9 cellular contexts compared by ENCODE assay signal in genomic region chr17:39623356-39623950, GRCh38. TPM values are rescaled to one million over a fixed set of nuclear protein-coding genes. Genes with fewer than 3 reads are reported as not detected.
A peak's percentile ranks its signal among the peaks of the same experiment; 100 is the strongest.
DNase-seq lines count a peak whose midpoint lies in the region; ATAC-seq, FAIRE-seq and TF ChIP-seq lines count a peak whose summit lies in the region.
"Had no signal": no experiment of that assay in that cellular context is flagged by ENCODE, and none has a peak within 500 bp of the region (broad histone marks: within the 10 kb centered on the region; RNA-seq: fewer than 3 reads in every experiment).

No MANE protein-coding gene starts in this region.

- H3K9me3 ChIP-seq in Karpas-422 (ENCODE audit: low read length) = no peaks in the 10 kb centered on the region
- H3K9me3 ChIP-seq in RWPE2 (ENCODE audit: severe bottlenecking) = no peaks in the 10 kb centered on the region
- H3K9me3 ChIP-seq in neutrophil = no peaks in the 10 kb centered on the region

- H3K4me1 ChIP-seq in Karpas-422 (ENCODE audit: low read length) = peaks cover 42% of the 10 kb centered on the region
- peaks cover 5% of the 10 kb centered on the region for H3K4me1 ChIP-seq in RWPE2 (ENCODE audit: insufficient read depth, poor library complexity, severe bottlenecking)
- peaks cover 14 to 33% of the 10 kb centered on the region in 2 experiments for H3K4me1 ChIP-seq in neutrophil (ENCODE audit: control insufficient read depth in 1 of 2, insufficient read depth in 1 of 2, low read depth in 1 of 2, low read length in 1 of 2)

- DNase-seq in Karpas-422 (peak; percentile 96), RWPE2 (ENCODE audit: low spot score) (no peak), fibroblast of the conjunctiva (ENCODE audit: low read depth) (peak; percentile 35), substantia nigra (lab: John Stamatoyannopoulos, UW) (peak; percentile 29 to 91 (median 78))

- ATAC-seq in RWPE2 (ENCODE audit: low read depth) (peak; percentile 63), HG02588 (IDR thresholded peaks at IDR 0.05; ENCODE audit: unreplicated experiment) (no peak)
- peak; percentile 38 for ATAC-seq in activated T-helper 17 cell treated with anti-CD3 and anti-CD28 coated beads, Interleukin-2, amount 50 U/mL, for 72 hours (replicated peaks)

- H3K27ac ChIP-seq in Karpas-422 (ENCODE audit: low read length) (no peak overlapping the region), RWPE2 (ENCODE audit: poor library complexity, severe bottlenecking) (no peak overlapping the region), neutrophil (no peak overlapping the region), substantia nigra (ENCODE audit: low read depth, low read length, poor library complexity, severe bottlenecking) (no peak overlapping the region)

- H3K4me3 ChIP-seq in Karpas-422 (ENCODE audit: low read length) = 0 out of 2 replicates have a peak overlapping the region, but pooled peaks have one; percentile 50
- H3K4me3 ChIP-seq in RWPE2 (ENCODE audit: severe bottlenecking) = no peak overlapping the region
- no peak overlapping the region for H3K4me3 ChIP-seq in neutrophil (ENCODE audit: low read depth in 1 of 2, low read length in 1 of 2)

- H3K36me3 ChIP-seq in Karpas-422 (ENCODE audit: insufficient read depth, low read length) = no peaks in the 10 kb centered on the region
- H3K36me3 ChIP-seq in RWPE2 (ENCODE audit: low read depth) = no peaks in the 10 kb centered on the region
- H3K36me3 ChIP-seq in neutrophil = no peaks in the 10 kb centered on the region

- H3K4me1 Mint-ChIP-seq in activated T-helper 17 cell treated with anti-CD3 and anti-CD28 coated beads, Interleukin-2, amount 50 U/mL, for 72 hours = peaks cover 15% of the 10 kb centered on the region

- H3K27ac Mint-ChIP-seq in activated T-helper 17 cell treated with anti-CD3 and anti-CD28 coated beads, Interleukin-2, amount 50 U/mL, for 72 hours = no peak overlapping the region

- peak overlapping the region; percentile 61; the same call in 1 of the 2 replicates for H2AFZ ChIP-seq in Karpas-422 (ENCODE audit: low read length)

- peak overlapping the region; percentile 48 for H3K9ac ChIP-seq in Karpas-422 (ENCODE audit: low read length)

- peaks cover 16% of the 10 kb centered on the region for H3K27me3 Mint-ChIP-seq in activated T-helper 17 cell treated with anti-CD3 and anti-CD28 coated beads, Interleukin-2, amount 50 U/mL, for 72 hours

- no peaks in the 10 kb centered on the region for H3K79me2 ChIP-seq in Karpas-422 (ENCODE audit: low read length)

- H3K27me3 ChIP-seq in Karpas-422 (ENCODE audit: low read length) (0 out of 2 replicates have a peak, but pooled peaks cover 4% of the 10 kb centered on the region), RWPE2 (ENCODE audit: insufficient read depth, poor library complexity, severe bottlenecking) (peaks cover 10% of the 10 kb centered on the region), neutrophil (peaks cover 87% of the 10 kb centered on the region)

- H3K4me3 Mint-ChIP-seq in activated T-helper 17 cell treated with anti-CD3 and anti-CD28 coated beads, Interleukin-2, amount 50 U/mL, for 72 hours = peak overlapping the region; percentile 82

- no peaks in the 10 kb centered on the region for H3K9me3 Mint-ChIP-seq in activated T-helper 17 cell treated with anti-CD3 and anti-CD28 coated beads, Interleukin-2, amount 50 U/mL, for 72 hours

- no peaks in the 10 kb centered on the region for H4K20me1 ChIP-seq in Karpas-422 (ENCODE audit: insufficient read depth, low read depth, low read length)

- H3K9me2 ChIP-seq in Karpas-422 (replicated peaks; ENCODE audit: insufficient read depth, low read length) = no peaks in the 10 kb centered on the region

- H3K4me2 ChIP-seq in Karpas-422 (ENCODE audit: low read depth, low read length, poor library complexity, severe bottlenecking) = peak overlapping the region; percentile 66

- peak; percentile 91 for TF ChIP-seq CTCF in RWPE2 (IDR thresholded peaks at IDR 0.05; ENCODE audit: poor library complexity, severe bottlenecking)
- peak; percentile 96 for TF ChIP-seq CTCF in neutrophil (IDR thresholded peaks at IDR 0.05)

- no peaks in the 10 kb centered on the region for H3K36me3 Mint-ChIP-seq in activated T-helper 17 cell treated with anti-CD3 and anti-CD28 coated beads, Interleukin-2, amount 50 U/mL, for 72 hours (ENCODE audit: low read depth)

- peak; percentile 30 for FAIRE-seq in G401.6 (lab: Jason Lieb, UNC)

RNA-seq across cellular contexts. Expression of gene PPP1R1B, which starts 3.3 kb away (rescaled TPM):
- total RNA-seq in Karpas-422 (2014; rRNA removed; shearing (Covaris generic); ENCODE audit: low replicate concordance) = not detected in 2 replicates
- total RNA-seq in activated T-helper 17 cell treated with anti-CD3 and anti-CD28 coated beads, Interleukin-2, amount 50 U/mL, for 72 hours = not detected
- total RNA-seq: glomerular endothelial cell had no signal

RNA-seq across cellular contexts. Expression of gene STARD3, which starts 13.5 kb away (rescaled TPM):
- 42.9 and 43.5 TPM in 2 replicates for total RNA-seq in Karpas-422 (2014; rRNA removed; shearing (Covaris generic); ENCODE audit: low replicate concordance)
- total RNA-seq in activated T-helper 17 cell treated with anti-CD3 and anti-CD28 coated beads, Interleukin-2, amount 50 U/mL, for 72 hours = 10 to 100 TPM; 59.8 to 76.0 TPM

RNA-seq across cellular contexts. Expression of gene NEUROD2, which starts 15.7 kb away (rescaled TPM):
- total RNA-seq in Karpas-422 (2014; rRNA removed; shearing (Covaris generic); ENCODE audit: low replicate concordance) = not detected in 2 replicates
- total RNA-seq in activated T-helper 17 cell treated with anti-CD3 and anti-CD28 coated beads, Interleukin-2, amount 50 U/mL, for 72 hours = not detected
- total RNA-seq: glomerular endothelial cell had no signal

RNA-seq across cellular contexts. Expression of gene TCAP, which starts 41.7 kb away (rescaled TPM):
- total RNA-seq in Karpas-422 (2014; rRNA removed; shearing (Covaris generic); ENCODE audit: low replicate concordance) = 1.5 and 1.9 TPM in 2 replicates
- total RNA-seq in activated T-helper 17 cell treated with anti-CD3 and anti-CD28 coated beads, Interleukin-2, amount 50 U/mL, for 72 hours = 1 to 10 TPM; 2.0 to 2.5 TPM

RNA-seq across cellular contexts. Expression of gene PNMT, which starts 44.8 kb away (rescaled TPM):
- total RNA-seq in Karpas-422 (2014; rRNA removed; shearing (Covaris generic); ENCODE audit: low replicate concordance) = 6.8 TPM in 1 of 2 replicates, not detected in the other
- total RNA-seq in activated T-helper 17 cell treated with anti-CD3 and anti-CD28 coated beads, Interleukin-2, amount 50 U/mL, for 72 hours = not detected
- total RNA-seq: glomerular endothelial cell had no signal
